In genomic region chrX:42466706-42467105, GRCh38 we compare ENCODE assay signal across 18 cellular contexts.
"Had no signal": no experiment of that assay in that cellular context is flagged by ENCODE, and none has a peak within 500 bp of the region (broad histone marks: within the 10 kb centered on the region; RNA-seq: fewer than 3 reads in every experiment).

No MANE protein-coding gene starts in this region.

- H3K27me3 ChIP-seq: esophagus muscularis mucosa had no signal

- H3K9me3 ChIP-seq: esophagus muscularis mucosa, left ventricle myocardium inferior, psoas muscle had no signal

- H3K4me3 ChIP-seq: dorsolateral prefrontal cortex, esophagus muscularis mucosa, left ventricle myocardium inferior, psoas muscle had no signal

- DNase-seq: activated CD4-positive, alpha-beta T cell treated with anti-CD3 and anti-CD28 coated beads for 4 hours; activated CD8-positive, alpha-beta memory T cell treated with anti-CD3 and anti-CD28 coated beads, Interleukin-2, amount 50 U/mL, for 48 hours; activated CD8-positive, alpha-beta T cell treated with anti-CD3 and anti-CD28 coated beads for 36 hours; activated naive CD8-positive, alpha-beta T cell treated with anti-CD3 and anti-CD28 coated beads, Interleukin-2, amount 10 ng/mL, durations not matched to agents 7 days and 5 days; anterior cingulate cortex; dorsolateral prefrontal cortex; foreskin fibroblast; head of caudate nucleus; left ventricle myocardium inferior; mesendoderm; psoas muscle; stimulated activated CD4-positive, alpha-beta T cell treated with anti-CD3 and anti-CD28 coated beads, Interleukin-12 subunit alpha, Interleukin-12 subunit beta, amount 100 ng/mL, for 4 hours; stimulated activated naive CD4-positive, alpha-beta T cell; substantia nigra; T1000 had no signal

- H3K4me1 ChIP-seq: esophagus muscularis mucosa, left ventricle myocardium inferior, psoas muscle had no signal

- H3K36me3 ChIP-seq: esophagus muscularis mucosa, left ventricle myocardium inferior had no signal

- H3K27ac ChIP-seq: dorsolateral prefrontal cortex, esophagus muscularis mucosa, left ventricle myocardium inferior, psoas muscle, VCaP had no signal

- ATAC-seq: activated CD8-positive, alpha-beta T cell treated with anti-CD3 and anti-CD28 coated beads for 36 hours; psoas muscle; sciatic nerve had no signal
